4 cellular contexts compared by ENCODE assay signal in genomic region chr10:1712944-1713671, GRCh38. TPM values are rescaled to one million over a fixed set of nuclear protein-coding genes. Genes with fewer than 3 reads are reported as not detected.
"Had no signal": no experiment of that assay in that cellular context is flagged by ENCODE, and none has a peak within 500 bp of the region (broad histone marks: within the 10 kb centered on the region; RNA-seq: fewer than 3 reads in every experiment).

No MANE protein-coding gene starts in this region.

- H3K4me3 ChIP-seq: GM12878 had no signal

- DNase-seq: GDM1, GF-D8 had no signal

RNA-seq across cellular contexts. Expression of gene ADARB2, which starts 24.2 kb away (rescaled TPM):
- total RNA-seq: G401 had no signal
